In genomic region chr13:45953082-45953481, GRCh38 we compare ENCODE assay signal across 1 cellular context.
TF ChIP-seq lines count a peak whose summit lies in the region.

No MANE protein-coding gene starts in this region.

TF ChIP-seq in H1, 55 proteins besides CTCF, POLR2A, EP300 and RAD21:
- TF ChIP-seq RBBP5 (IDR thresholded peaks at IDR 0.05; ENCODE audit: borderline replicate concordance, low read depth, low read length), result no peak
- no peak for TF ChIP-seq SIX5 (IDR thresholded peaks at IDR 0.05; ENCODE audit: low read depth, low read length)
- no peak for TF ChIP-seq SP2 (IDR thresholded peaks at IDR 0.05; ENCODE audit: low read length)
- no peak for TF ChIP-seq CHD1 (IDR thresholded peaks at IDR 0.05; ENCODE audit: low read depth, low read length)
- TF ChIP-seq SAP30 (IDR thresholded peaks at IDR 0.05; ENCODE audit: insufficient read depth, insufficient replicate concordance, low read length), result no peak
